ENCODE assay signal across 9 cellular contexts in genomic region chr10:102113261-102113955, GRCh38. TPM values are rescaled to one million over a fixed set of nuclear protein-coding genes. Genes with fewer than 3 reads are reported as not detected.
DNase-seq lines count a peak whose midpoint lies in the region; ATAC-seq and TF ChIP-seq lines count a peak whose summit lies in the region.
"Had no signal": no experiment of that assay in that cellular context is flagged by ENCODE, and none has a peak within 500 bp of the region (broad histone marks: within the 10 kb centered on the region; RNA-seq: fewer than 3 reads in every experiment).

No MANE protein-coding gene starts in this region.

- peak overlapping the region; percentile 89 for H3K9ac ChIP-seq in adipocyte (ENCODE audit: low read length)

- peaks cover 23% of the 10 kb centered on the region for H3K36me3 Mint-ChIP-seq in activated T-cell treated with anti-CD3 and anti-CD28 coated beads, Interleukin-2, amount 50 U/mL, for 4 hours (ENCODE audit: insufficient read depth)

- H3K27ac ChIP-seq in right lobe of liver (no peak overlapping the region), tibial artery (peak overlapping the region; percentile 82 to 99)

- H3K27me3 ChIP-seq in adipocyte (replicated peaks; ENCODE audit: control insufficient read depth, insufficient read depth, low read length) (no peaks in the 10 kb centered on the region), right lobe of liver (no peaks in the 10 kb centered on the region), tibial artery (no peaks in the 10 kb centered on the region)

- DNase-seq in activated T-cell treated with anti-CD3 and anti-CD28 coated beads, Interleukin-2, amount 50 U/mL, for 4 hours = no peak
- DNase-seq in activated T-cell treated with anti-CD3 and anti-CD28 coated beads for 4 hours (no peak), adipocyte (ENCODE audit: low read depth) (peak; percentile 40), right lobe of liver (no peak), tibial artery (no peak), H4 (ENCODE audit: low spot score) (no peak), NCI-H146 treated with DMSO at 0.1 percent for 48 hours (lab: John Stamatoyannopoulos, UW; ENCODE audit: unreplicated experiment) (no peak)
- DNase-seq: SW 1271 had no signal

- peaks cover 32% of the 10 kb centered on the region for H3K36me3 ChIP-seq in adipocyte (ENCODE audit: control insufficient read depth, insufficient read depth, low read length, severe bottlenecking)
- peaks cover 0 to 30% (median 20%) of the 10 kb centered on the region in 4 donors for H3K36me3 ChIP-seq in right lobe of liver
- H3K36me3 ChIP-seq in tibial artery = peaks cover 31 to 32% (median 31%) of the 10 kb centered on the region in 3 donors

- no peaks in the 10 kb centered on the region for H3K9me3 ChIP-seq in adipocyte (ENCODE audit: control insufficient read depth, low read length)
- no peaks in the 10 kb centered on the region for H3K9me3 ChIP-seq in right lobe of liver
- no peaks in the 10 kb centered on the region for H3K9me3 ChIP-seq in tibial artery

- no peak for ATAC-seq in activated T-cell treated with anti-CD3 and anti-CD28 coated beads, Interleukin-2, amount 50 U/mL, for 4 hours
- ATAC-seq in right lobe of liver (no peak), HG03135 (IDR thresholded peaks at IDR 0.05; ENCODE audit: unreplicated experiment) (no peak)

- H3K4me3 ChIP-seq in adipocyte (ENCODE audit: low read length) = peak overlapping the region; percentile 81
- H3K4me3 ChIP-seq in right lobe of liver = peak overlapping the region in 2 of 3 donors; percentile 70 to 74
- H3K4me3 ChIP-seq in tibial artery = peak overlapping the region; percentile 61 to 75

- TF ChIP-seq CTCF in right lobe of liver (IDR thresholded peaks at IDR 0.05) = no peak
- TF ChIP-seq CTCF in tibial artery (IDR thresholded peaks at IDR 0.05) = no peak

- intact Hi-C loops in right lobe of liver (cut with DNase I) (no loop called here), tibial artery (cut with DNase I; ENCODE audit: low total_unique reads) (no loop called here)

- H3K9me3 Mint-ChIP-seq in activated T-cell treated with anti-CD3 and anti-CD28 coated beads, Interleukin-2, amount 50 U/mL, for 4 hours = no peaks in the 10 kb centered on the region

- H3K4me1 ChIP-seq in adipocyte (ENCODE audit: control insufficient read depth, insufficient read depth, low read length) (peaks cover 59% of the 10 kb centered on the region), right lobe of liver (peaks cover 0 to 46% (median 14%) of the 10 kb centered on the region in 4 donors), tibial artery (peaks cover 0 to 59% (median 51%) of the 10 kb centered on the region in 4 donors)

- no peaks in the 10 kb centered on the region for H3K27me3 Mint-ChIP-seq in activated T-cell treated with anti-CD3 and anti-CD28 coated beads, Interleukin-2, amount 50 U/mL, for 4 hours (ENCODE audit: low read depth)

- 81% methylated on average over 5 of the region's 7 CpGs for WGBS in right lobe of liver (ENCODE audit: insufficient coverage, low coverage, low lambda C conversion rate, missing lambda C conversion rate)

- no peak for TF ChIP-seq POLR2A in right lobe of liver (IDR thresholded peaks at IDR 0.05)

- peak overlapping the region; percentile 91 for H3K4me3 Mint-ChIP-seq in activated T-cell treated with anti-CD3 and anti-CD28 coated beads, Interleukin-2, amount 50 U/mL, for 4 hours

- H3K4me1 Mint-ChIP-seq in activated T-cell treated with anti-CD3 and anti-CD28 coated beads, Interleukin-2, amount 50 U/mL, for 4 hours (ENCODE audit: low read depth) = peaks cover 50% of the 10 kb centered on the region

RNA-seq across cellular contexts. Expression of gene LDB1, which starts 6.8 kb away (rescaled TPM):
- 10 to 100 TPM; 55.7 to 59.6 (median 56.2) TPM for total RNA-seq in activated T-cell treated with anti-CD3 and anti-CD28 coated beads, Interleukin-2, amount 50 U/mL, for 4 hours
- total RNA-seq in right lobe of liver = 10 to 100 TPM; 11.2 to 14.7 (median 13.0) TPM
- 16.8 and 31.3 TPM in 2 replicates for total RNA-seq in H4 (2014; rRNA removed; shearing (Covaris generic))

RNA-seq across cellular contexts. Expression of gene PPRC1, which starts 19.4 kb away (rescaled TPM):
- total RNA-seq in activated T-cell treated with anti-CD3 and anti-CD28 coated beads, Interleukin-2, amount 50 U/mL, for 4 hours = 100 to 1,000 TPM; 155 to 161 (median 156) TPM
- 10 to 100 TPM in 3 of 6 experiments, 1 to 10 TPM in 3; 7.9 to 18.2 (median 10.3) TPM for total RNA-seq in right lobe of liver
- total RNA-seq in H4 (2014; rRNA removed; shearing (Covaris generic)) = 12.8 and 14.7 TPM in 2 replicates

RNA-seq across cellular contexts. Expression of gene NOLC1, which starts 38.8 kb away (rescaled TPM):
- total RNA-seq in activated T-cell treated with anti-CD3 and anti-CD28 coated beads, Interleukin-2, amount 50 U/mL, for 4 hours = 100 to 1,000 TPM; 451 to 523 (median 461) TPM
- 10 to 100 TPM; 16.0 to 60.2 (median 27.3) TPM for total RNA-seq in right lobe of liver
- total RNA-seq in H4 (2014; rRNA removed; shearing (Covaris generic)) = 55.3 and 72.3 TPM in 2 replicates

RNA-seq across cellular contexts. Expression of gene HPS6, which starts 48.3 kb away (rescaled TPM):
- total RNA-seq in activated T-cell treated with anti-CD3 and anti-CD28 coated beads, Interleukin-2, amount 50 U/mL, for 4 hours = 10 to 100 TPM; 25.4 to 27.7 (median 25.5) TPM
- total RNA-seq in right lobe of liver = 10 to 100 TPM in 2 of 6 experiments, 1 to 10 TPM in 4; 6.6 to 11.7 (median 8.4) TPM
- total RNA-seq in H4 (2014; rRNA removed; shearing (Covaris generic)) = 6.3 and 16.8 TPM in 2 replicates

RNA-seq across cellular contexts. Expression of gene ARMH3, which starts 57.4 kb away (rescaled TPM):
- total RNA-seq in activated T-cell treated with anti-CD3 and anti-CD28 coated beads, Interleukin-2, amount 50 U/mL, for 4 hours = 10 to 100 TPM; 16.6 to 21.7 (median 21.5) TPM
- total RNA-seq in right lobe of liver = 10 to 100 TPM in 4 of 6 experiments, 1 to 10 TPM in 2; 8.5 to 13.4 (median 11.6) TPM
- 3.1 and 6.3 TPM in 2 replicates for total RNA-seq in H4 (2014; rRNA removed; shearing (Covaris generic))

Comparison
In these comparisons a context has a peak if more than half of its experiments do, and no peak if none do; other contexts are left out.
1. H3K27ac ChIP-seq: peak in tibial artery (2 of 2); none in right lobe of liver (0 of 3).
2. Peak in every context shown above with its lines, with median percentiles within 50 percentile points of each other: H3K4me3 ChIP-seq.